ENCODE assay signal across 12 cellular contexts in the genomic region with DNA sequence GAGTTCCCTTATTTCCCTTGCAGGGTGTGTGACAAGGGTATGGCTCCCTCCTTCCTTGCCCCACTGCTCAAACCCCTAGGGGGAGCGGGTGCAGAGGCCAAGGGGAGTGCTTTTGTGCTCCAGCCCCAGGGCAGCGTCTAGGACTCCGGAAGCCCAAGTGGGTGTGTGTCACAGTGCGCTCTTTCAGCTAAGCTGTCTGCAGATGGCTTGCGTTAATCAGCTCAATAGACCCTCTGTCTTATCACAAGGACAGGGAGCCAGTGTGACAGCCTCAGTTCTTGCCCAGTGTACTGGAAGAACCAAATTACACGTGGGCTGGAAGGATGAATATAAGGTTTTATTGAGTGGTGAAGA.
DNase-seq lines count a peak whose midpoint lies in the region; ATAC-seq, FAIRE-seq and TF ChIP-seq lines count a peak whose summit lies in the region.
"Had no signal": no experiment of that assay in that cellular context is flagged by ENCODE, and none has a peak within 500 bp of the region (broad histone marks: within the 10 kb centered on the region; RNA-seq: fewer than 3 reads in every experiment).

No MANE protein-coding gene starts in this region.

- CTCF ChIA-PET in GM12878 (lab: Yijun Ruan, JAX) (interaction anchor here (0.7 kb wide), 1 partner anchor 663 kb away, joined by 3 read pairs; no protein-coding TSS in a partner anchor), PC-3 (lab: Charles Lee) (no interaction called here)

- TF ChIP-seq CTCF in GM12878 (IDR thresholded peaks at IDR 0.05 in 2 of 3, conservative IDR thresholded peaks at IDR 0.05 in 1 of 3; ENCODE audit: control insufficient read depth in 2 of 3, extremely low read depth in 1 of 3, insufficient read depth in 1 of 3, low read depth in 3 of 3, low read length in 3 of 3) = no peak
- TF ChIP-seq CTCF in kidney (IDR thresholded peaks at IDR 0.05; ENCODE audit: borderline replicate concordance, extremely low read depth, insufficient read depth) = no peak
- TF ChIP-seq CTCF in PC-3 (conservative IDR thresholded peaks at IDR 0.05; ENCODE audit: low read depth, low read length) = no peak

- no peaks in the 10 kb centered on the region for H3K9me3 ChIP-seq in GM12878 (replicated peaks; ENCODE audit: control insufficient read depth, insufficient read depth, low read length)
- no peaks in the 10 kb centered on the region for H3K9me3 ChIP-seq in kidney (ENCODE audit: control insufficient read depth in 1 of 2, low read length in 2 of 2)
- 0 out of 2 replicates have a peak, but pooled peaks cover 5% of the 10 kb centered on the region for H3K9me3 ChIP-seq in PC-3 (ENCODE audit: low read length)

- H2AFZ ChIP-seq in GM12878 (ENCODE audit: control insufficient read depth, low read depth, low read length) (no peak overlapping the region), PC-3 (ENCODE audit: low read length) (no peak overlapping the region)

- TF ChIP-seq EP300 in GM12878 (IDR thresholded peaks at IDR 0.05; ENCODE audit: borderline replicate concordance in 1 of 2, control insufficient read depth in 1 of 2, low read depth in 2 of 2, low read length in 2 of 2) = no peak

- no peak for TF ChIP-seq RAD21 in GM12878 (IDR thresholded peaks at IDR 0.05; ENCODE audit: insufficient read depth, low read depth, low read length)

- no peaks in the 10 kb centered on the region for H3K9me2 ChIP-seq in PC-3 (replicated peaks; ENCODE audit: low read length)

- RAD21 ChIA-PET in GM12878 (lab: Charles Lee; ENCODE audit: unreplicated experiment) = no interaction called here

- H3K36me3 ChIP-seq in GM12878 (ENCODE audit: control insufficient read depth in 2 of 2, insufficient read depth in 2 of 2, low read length in 1 of 2) (no peaks in the 10 kb centered on the region), kidney (ENCODE audit: control insufficient read depth in 1 of 2, insufficient read depth in 2 of 2, low read length in 2 of 2) (no peaks in the 10 kb centered on the region), PC-3 (ENCODE audit: low read depth, low read length) (no peaks in the 10 kb centered on the region)
- H3K36me3 ChIP-seq: cardiac muscle cell had no signal

- 30% methylated on average over 6 of the region's 6 CpGs for WGBS in GM12878 (ENCODE audit: insufficient coverage, insufficient replicate concordance, low lambda C conversion rate, missing lambda C conversion rate)

- POLR2A ChIA-PET in GM12878 (lab: Charles Lee) = no interaction called here
- POLR2A ChIA-PET in PC-3 (lab: Charles Lee; ENCODE audit: unreplicated experiment) = no interaction called here

- TF ChIP-seq POLR2A in GM12878 (IDR thresholded peaks at IDR 0.05; ENCODE audit: low read depth, low read length) = no peak

- H3K9ac ChIP-seq in GM12878 (ENCODE audit: control insufficient read depth, insufficient read depth, low read length) = no peak overlapping the region
- H3K9ac ChIP-seq in kidney (ENCODE audit: low read length in 2 of 2) = no peak overlapping the region
- no peak overlapping the region for H3K9ac ChIP-seq in PC-3 (ENCODE audit: low read length)

- DNase-seq in Ammon's horn (ENCODE audit: low spot score) (peak; percentile 90), GM12878 (ENCODE audit: low read depth, low spot score) (no peak), kidney (peak; percentile 74), DMS114 treated with DMSO at 0.1 percent for 48 hours (lab: John Stamatoyannopoulos, UW; ENCODE audit: unreplicated experiment) (no peak), PC-3 (no peak)
- no peak for DNase-seq in stimulated activated CD4-positive, alpha-beta T cell treated with anti-CD3 and anti-CD28 coated beads, Interleukin-4, amount 100 ng/mL, for 4 hours
- DNase-seq: KG1; NCI-H2171; stimulated activated CD4-positive, alpha-beta T cell treated with anti-CD3 and anti-CD28 coated beads, Interleukin-4, amount 100 ng/mL, for 1 hour had no signal

- FAIRE-seq in GM12878 (lab: Jason Lieb, UNC) (no peak), kidney (lab: Jason Lieb, UNC) (no peak)

- ATAC-seq in HG03060 (IDR thresholded peaks at IDR 0.05; ENCODE audit: low read depth, unreplicated experiment) (peak; percentile 11), GM12878 (peak; percentile 62), HG03175 (IDR thresholded peaks at IDR 0.05; ENCODE audit: unreplicated experiment) (no peak), PC-3 (no peak)

- in situ Hi-C loops in GM12878 (cut with MboI) = no loop called here

- H3K4me2 ChIP-seq in GM12878 (ENCODE audit: control insufficient read depth, insufficient read depth) (no peak overlapping the region), PC-3 (ENCODE audit: low read length) (no peak overlapping the region)

- no peaks in the 10 kb centered on the region for H3F3A ChIP-seq in PC-3 (ENCODE audit: low read length, unreplicated experiment)

- H3K79me2 ChIP-seq in GM12878 (ENCODE audit: control insufficient read depth, insufficient read depth, low read length) = no peaks in the 10 kb centered on the region
- H3K79me2 ChIP-seq in PC-3 (ENCODE audit: low read length) = no peaks in the 10 kb centered on the region

- H3K4me3 ChIP-seq in GM12878 (no peak overlapping the region), kidney (ENCODE audit: low read length in 2 of 2) (peak overlapping the region in 1 of 2 donors; percentile 8), PC-3 (ENCODE audit: low read length) (no peak overlapping the region)
- H3K4me3 ChIP-seq: cardiac muscle cell had no signal

- H3K27me3 ChIP-seq in GM12878 (replicated peaks in 1 of 2; ENCODE audit: control insufficient read depth in 2 of 2, insufficient read depth in 2 of 2, low read length in 1 of 2) (no peaks in the 10 kb centered on the region), PC-3 (ENCODE audit: low read length) (no peaks in the 10 kb centered on the region)
- H3K27me3 ChIP-seq: cardiac muscle cell had no signal

- SMC1A ChIA-PET in GM12878 (lab: Charles Lee; ENCODE audit: uncharacterized antibody, unreplicated experiment) = no interaction called here

- H4K20me1 ChIP-seq in GM12878 (ENCODE audit: control insufficient read depth, insufficient read depth) = no peaks in the 10 kb centered on the region
- no peaks in the 10 kb centered on the region for H4K20me1 ChIP-seq in PC-3 (ENCODE audit: low read length)

- intact Hi-C loops in GM12878 (cut with micrococcal nuclease; ENCODE audit: unreplicated experiment) = no loop called here
- intact Hi-C loops in kidney (cut with DNase I) = no loop called here
- intact Hi-C loops in PC-3 (cut with micrococcal nuclease) = no loop called here

- H3K27ac ChIP-seq in GM12878 (ENCODE audit: control insufficient read depth, insufficient read depth) (no peak overlapping the region), kidney (ENCODE audit: low read depth in 2 of 2, low read length in 2 of 2) (no peak overlapping the region), PC-3 (ENCODE audit: low read length) (no peak overlapping the region)
- H3K27ac ChIP-seq: cardiac muscle cell had no signal

- BruUV-seq in GM12878 (replicated peaks; lab: Mats Ljungman, UMichigan) = no TSS peak
- no TSS peak for BruUV-seq in PC-3 (replicated peaks; lab: Mats Ljungman, UMichigan)

- H3K4me1 ChIP-seq in GM12878 (ENCODE audit: control insufficient read depth, insufficient read depth, low read length) (no peaks in the 10 kb centered on the region), kidney (ENCODE audit: control insufficient read depth in 1 of 2, insufficient read depth in 1 of 2, low read depth in 1 of 2, low read length in 2 of 2) (peaks cover 0 to 3% of the 10 kb centered on the region in 2 donors), PC-3 (ENCODE audit: insufficient read depth, low read length) (no peaks in the 10 kb centered on the region)

TF ChIP-seq in GM12878, 131 proteins besides CTCF, POLR2A, EP300 and RAD21 (continues in another document):
- TF ChIP-seq, protein P1, sequence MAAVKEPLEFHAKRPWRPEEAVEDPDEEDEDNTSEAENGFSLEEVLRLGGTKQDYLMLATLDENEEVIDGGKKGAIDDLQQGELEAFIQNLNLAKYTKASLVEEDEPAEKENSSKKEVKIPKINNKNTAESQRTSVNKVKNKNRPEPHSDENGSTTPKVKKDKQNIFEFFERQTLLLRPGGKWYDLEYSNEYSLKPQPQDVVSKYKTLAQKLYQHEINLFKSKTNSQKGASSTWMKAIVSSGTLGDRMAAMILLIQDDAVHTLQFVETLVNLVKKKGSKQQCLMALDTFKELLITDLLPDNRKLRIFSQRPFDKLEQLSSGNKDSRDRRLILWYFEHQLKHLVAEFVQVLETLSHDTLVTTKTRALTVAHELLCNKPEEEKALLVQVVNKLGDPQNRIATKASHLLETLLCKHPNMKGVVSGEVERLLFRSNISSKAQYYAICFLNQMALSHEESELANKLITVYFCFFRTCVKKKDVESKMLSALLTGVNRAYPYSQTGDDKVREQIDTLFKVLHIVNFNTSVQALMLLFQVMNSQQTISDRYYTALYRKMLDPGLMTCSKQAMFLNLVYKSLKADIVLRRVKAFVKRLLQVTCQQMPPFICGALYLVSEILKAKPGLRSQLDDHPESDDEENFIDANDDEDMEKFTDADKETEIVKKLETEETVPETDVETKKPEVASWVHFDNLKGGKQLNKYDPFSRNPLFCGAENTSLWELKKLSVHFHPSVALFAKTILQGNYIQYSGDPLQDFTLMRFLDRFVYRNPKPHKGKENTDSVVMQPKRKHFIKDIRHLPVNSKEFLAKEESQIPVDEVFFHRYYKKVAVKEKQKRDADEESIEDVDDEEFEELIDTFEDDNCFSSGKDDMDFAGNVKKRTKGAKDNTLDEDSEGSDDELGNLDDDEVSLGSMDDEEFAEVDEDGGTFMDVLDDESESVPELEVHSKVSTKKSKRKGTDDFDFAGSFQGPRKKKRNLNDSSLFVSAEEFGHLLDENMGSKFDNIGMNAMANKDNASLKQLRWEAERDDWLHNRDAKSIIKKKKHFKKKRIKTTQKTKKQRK (IDR thresholded peaks at IDR 0.05; ENCODE audit: low read depth, low read length) = no peak
- TF ChIP-seq, protein P2, sequence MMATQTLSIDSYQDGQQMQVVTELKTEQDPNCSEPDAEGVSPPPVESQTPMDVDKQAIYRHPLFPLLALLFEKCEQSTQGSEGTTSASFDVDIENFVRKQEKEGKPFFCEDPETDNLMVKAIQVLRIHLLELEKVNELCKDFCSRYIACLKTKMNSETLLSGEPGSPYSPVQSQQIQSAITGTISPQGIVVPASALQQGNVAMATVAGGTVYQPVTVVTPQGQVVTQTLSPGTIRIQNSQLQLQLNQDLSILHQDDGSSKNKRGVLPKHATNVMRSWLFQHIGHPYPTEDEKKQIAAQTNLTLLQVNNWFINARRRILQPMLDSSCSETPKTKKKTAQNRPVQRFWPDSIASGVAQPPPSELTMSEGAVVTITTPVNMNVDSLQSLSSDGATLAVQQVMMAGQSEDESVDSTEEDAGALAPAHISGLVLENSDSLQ (IDR thresholded peaks at IDR 0.05) = no peak
- no peak for TF ChIP-seq ZNF274 (IDR thresholded peaks at IDR 0.05; ENCODE audit: insufficient read depth, insufficient read length)
- TF ChIP-seq HDAC6 (IDR thresholded peaks at IDR 0.05; ENCODE audit: unreplicated experiment) = no peak
- no peak for TF ChIP-seq RUNX3 (IDR thresholded peaks at IDR 0.05; ENCODE audit: low read length)
- no peak for TF ChIP-seq PML (IDR thresholded peaks at IDR 0.05; ENCODE audit: low read length)

Comparison
In these comparisons a context has a peak if more than half of its experiments do, and no peak if none do; other contexts are left out.
1. DNase-seq: peak in Ammon's horn (single experiment) and kidney (single experiment); none in GM12878 (single experiment), DMS114 treated with DMSO at 0.1 percent for 48 hours (single experiment), PC-3 (single experiment) and stimulated activated CD4-positive, alpha-beta T cell treated with anti-CD3 and anti-CD28 coated beads, Interleukin-4, amount 100 ng/mL, for 4 hours (0 of 2).
2. ATAC-seq: peak in HG03060 (single experiment) and GM12878 (single experiment); none in HG03175 (single experiment) and PC-3 (single experiment).